ENCODE assay signal across 1 cellular context in genomic region chrX:102516314-102516936, GRCh38.
A peak's percentile ranks its signal among the peaks of the same experiment; 100 is the strongest.
TF ChIP-seq lines count a peak whose summit lies in the region.

TSS of gene TMSB15A (minus strand) at chrX:102516739.

TF ChIP-seq in H1, 55 proteins besides CTCF, POLR2A, EP300 and RAD21 (continued from another document):
- TF ChIP-seq E2F6 (IDR thresholded peaks at IDR 0.05) (peak; percentile 84), CREB1 (IDR thresholded peaks at IDR 0.05) (no peak)
